ENCODE assay signal across 10 cellular contexts in genomic region chr3:188174309-188175044, GRCh38. TPM values are rescaled to one million over a fixed set of nuclear protein-coding genes. Genes with fewer than 3 reads are reported as not detected.
DNase-seq lines count a peak whose midpoint lies in the region; ATAC-seq and TF ChIP-seq lines count a peak whose summit lies in the region.
"Had no signal": no experiment of that assay in that cellular context is flagged by ENCODE, and none has a peak within 500 bp of the region (broad histone marks: within the 10 kb centered on the region; RNA-seq: fewer than 3 reads in every experiment).

No MANE protein-coding gene starts in this region.

- H3K4me1 Mint-ChIP-seq in naive thymus-derived CD8-positive, alpha-beta T cell: peaks cover 35 to 69% (median 61%) of the 10 kb centered on the region in 4 donors

- POLR2A ChIA-PET in naive thymus-derived CD8-positive, alpha-beta T cell (lab: Charles Lee): interaction anchor here (0.6 kb wide), 1 partner anchor 24 kb away, joined by 3 read pairs; no protein-coding TSS in a partner anchor

- no peak for TF ChIP-seq CTCF in DND-41 (IDR thresholded peaks at IDR 0.05; ENCODE audit: borderline replicate concordance, extremely low read depth, low read length, poor library complexity, severe bottlenecking)
- TF ChIP-seq CTCF in SU-DHL-6 (IDR thresholded peaks at IDR 0.05; ENCODE audit: insufficient read depth, low read length, poor library complexity, severe bottlenecking): no peak
- no peak for TF ChIP-seq CTCF in neutrophil (IDR thresholded peaks at IDR 0.05)

- H3K9me3 ChIP-seq in DND-41 (ENCODE audit: insufficient read depth, low read length, severe bottlenecking) (no peaks in the 10 kb centered on the region), SU-DHL-6 (ENCODE audit: insufficient read depth, low read length) (no peaks in the 10 kb centered on the region), neutrophil (no peaks in the 10 kb centered on the region)

- H3K4me2 ChIP-seq in DND-41 (ENCODE audit: insufficient read depth, low read length) (peak overlapping the region; percentile 21; the same call in 1 of the 2 replicates), SU-DHL-6 (ENCODE audit: low read depth, low read length, poor library complexity, severe bottlenecking) (peak overlapping the region; percentile 4)

- DNase-seq in DND-41: peak; percentile 47
- DNase-seq in NAMALWA (ENCODE audit: low spot score): peak; percentile 55
- no peak for DNase-seq in left lobe of liver (ENCODE audit: low spot score)
- DNase-seq in C1 segment of cervical spinal cord (lab: John Stamatoyannopoulos, UW): no peak
- no peak for DNase-seq in naive thymus-derived CD8-positive, alpha-beta T cell
- DNase-seq: GM23248, NCI-H1694, substantia nigra had no signal

- H3K27me3 ChIP-seq in DND-41 (ENCODE audit: insufficient read depth, low read length, poor library complexity) (no peaks in the 10 kb centered on the region), SU-DHL-6 (ENCODE audit: low read length) (no peaks in the 10 kb centered on the region), neutrophil (no peaks in the 10 kb centered on the region)

- H3K36me3 ChIP-seq in DND-41 (ENCODE audit: insufficient read depth, low read length) (peaks cover 5% of the 10 kb centered on the region; the same call in 1 of the 2 replicates), SU-DHL-6 (ENCODE audit: low read length) (no peaks in the 10 kb centered on the region), neutrophil (no peaks in the 10 kb centered on the region)

- H3K27ac ChIP-seq in DND-41 (ENCODE audit: low read length) (peak overlapping the region; percentile 60), SU-DHL-6 (ENCODE audit: low read depth, low read length) (no peak overlapping the region), neutrophil (peak overlapping the region; percentile 47)
- H3K27ac ChIP-seq: GM23248 had no signal

- no peaks in the 10 kb centered on the region for H3K27me3 Mint-ChIP-seq in naive thymus-derived CD8-positive, alpha-beta T cell

- H3K4me1 ChIP-seq in DND-41 (ENCODE audit: insufficient read depth, low read length): peaks cover 27% of the 10 kb centered on the region
- peaks cover 16% of the 10 kb centered on the region in 2 experiments for H3K4me1 ChIP-seq in neutrophil (ENCODE audit: control insufficient read depth in 1 of 2, insufficient read depth in 1 of 2, low read depth in 1 of 2, low read length in 1 of 2)

- ATAC-seq in DND-41 (ENCODE audit: insufficient read depth, low read depth): peak; percentile 78
- ATAC-seq in left lobe of liver: no peak
- ATAC-seq in naive thymus-derived CD8-positive, alpha-beta T cell: no peak

- peaks cover 82% of the 10 kb centered on the region for H3K79me2 ChIP-seq in DND-41 (ENCODE audit: insufficient read depth, low read length)
- no peaks in the 10 kb centered on the region for H3K79me2 ChIP-seq in SU-DHL-6 (ENCODE audit: insufficient read depth, low read length)

- H3K9ac ChIP-seq in DND-41 (ENCODE audit: low read depth, low read length): no peak overlapping the region
- no peak overlapping the region for H3K9ac ChIP-seq in SU-DHL-6 (ENCODE audit: low read length)
- H3K9ac ChIP-seq: GM23248 had no signal

- H2AFZ ChIP-seq in DND-41 (ENCODE audit: low read depth, low read length): no peak overlapping the region
- no peak overlapping the region for H2AFZ ChIP-seq in SU-DHL-6 (ENCODE audit: low read depth, low read length, severe bottlenecking)
- H2AFZ ChIP-seq: GM23248 had no signal

- peaks cover 3 to 8% (median 3%) of the 10 kb centered on the region in 3 donors for H3K36me3 Mint-ChIP-seq in naive thymus-derived CD8-positive, alpha-beta T cell

- no peaks in the 10 kb centered on the region for H3K9me3 Mint-ChIP-seq in naive thymus-derived CD8-positive, alpha-beta T cell

- peak overlapping the region in 4 of 10 donors; percentile 23 to 45 (median 34) for H3K27ac Mint-ChIP-seq in naive thymus-derived CD8-positive, alpha-beta T cell

- H3K4me3 ChIP-seq in DND-41 (ENCODE audit: low read depth in 1 of 2, low read length in 2 of 2) (no peak overlapping the region), SU-DHL-6 (ENCODE audit: insufficient read depth, low read length, poor library complexity, severe bottlenecking) (no peak overlapping the region), neutrophil (ENCODE audit: low read depth in 1 of 2, low read length in 1 of 2) (peak overlapping the region in 1 of 2 experiments; percentile 0)
- H3K4me3 ChIP-seq: GM23248 had no signal

- H3F3A ChIP-seq in SU-DHL-6 (ENCODE audit: insufficient read depth): no peaks in the 10 kb centered on the region

- H3K4me3 Mint-ChIP-seq in naive thymus-derived CD8-positive, alpha-beta T cell: no peak overlapping the region

- H4K20me1 ChIP-seq in DND-41 (ENCODE audit: insufficient read depth, low read length): no peaks in the 10 kb centered on the region; the same call in 1 of the 2 replicates
- H4K20me1 ChIP-seq in SU-DHL-6 (ENCODE audit: low read depth, low read length): no peaks in the 10 kb centered on the region

- H3K9me2 ChIP-seq in SU-DHL-6 (replicated peaks; ENCODE audit: insufficient read depth, low read length): no peaks in the 10 kb centered on the region

RNA-seq across cellular contexts. Expression of gene LPP, which starts 20.5 kb away (rescaled TPM):
- total RNA-seq in left lobe of liver: 63.6 TPM
- 10 to 100 TPM in 1 of 2 experiments, 1 to 10 TPM in 1; 7.7 to 10.3 TPM for total RNA-seq in naive thymus-derived CD8-positive, alpha-beta T cell
- 10 to 100 TPM in 1 of 3 donors, 1 to 10 TPM in 2; 4.9 to 12.5 (median 7.1) TPM for polyA plus RNA-seq in naive thymus-derived CD8-positive, alpha-beta T cell

Comparison
In these comparisons a context has a peak if more than half of its experiments do, and no peak if none do; other contexts are left out.
1. DNase-seq: peak in DND-41 (single experiment) and NAMALWA (single experiment); none in left lobe of liver (single experiment), C1 segment of cervical spinal cord (0 of 14) and naive thymus-derived CD8-positive, alpha-beta T cell (0 of 10).